ENCODE assay signal across 1 cellular context in genomic region chr6:44224154-44224977, GRCh38.
TF ChIP-seq lines count a peak whose summit lies in the region.

No MANE protein-coding gene starts in this region.

TF ChIP-seq in GM23338, 12 proteins besides CTCF, POLR2A, EP300 and RAD21 (continued from another document):
- TF ChIP-seq, protein P1, sequence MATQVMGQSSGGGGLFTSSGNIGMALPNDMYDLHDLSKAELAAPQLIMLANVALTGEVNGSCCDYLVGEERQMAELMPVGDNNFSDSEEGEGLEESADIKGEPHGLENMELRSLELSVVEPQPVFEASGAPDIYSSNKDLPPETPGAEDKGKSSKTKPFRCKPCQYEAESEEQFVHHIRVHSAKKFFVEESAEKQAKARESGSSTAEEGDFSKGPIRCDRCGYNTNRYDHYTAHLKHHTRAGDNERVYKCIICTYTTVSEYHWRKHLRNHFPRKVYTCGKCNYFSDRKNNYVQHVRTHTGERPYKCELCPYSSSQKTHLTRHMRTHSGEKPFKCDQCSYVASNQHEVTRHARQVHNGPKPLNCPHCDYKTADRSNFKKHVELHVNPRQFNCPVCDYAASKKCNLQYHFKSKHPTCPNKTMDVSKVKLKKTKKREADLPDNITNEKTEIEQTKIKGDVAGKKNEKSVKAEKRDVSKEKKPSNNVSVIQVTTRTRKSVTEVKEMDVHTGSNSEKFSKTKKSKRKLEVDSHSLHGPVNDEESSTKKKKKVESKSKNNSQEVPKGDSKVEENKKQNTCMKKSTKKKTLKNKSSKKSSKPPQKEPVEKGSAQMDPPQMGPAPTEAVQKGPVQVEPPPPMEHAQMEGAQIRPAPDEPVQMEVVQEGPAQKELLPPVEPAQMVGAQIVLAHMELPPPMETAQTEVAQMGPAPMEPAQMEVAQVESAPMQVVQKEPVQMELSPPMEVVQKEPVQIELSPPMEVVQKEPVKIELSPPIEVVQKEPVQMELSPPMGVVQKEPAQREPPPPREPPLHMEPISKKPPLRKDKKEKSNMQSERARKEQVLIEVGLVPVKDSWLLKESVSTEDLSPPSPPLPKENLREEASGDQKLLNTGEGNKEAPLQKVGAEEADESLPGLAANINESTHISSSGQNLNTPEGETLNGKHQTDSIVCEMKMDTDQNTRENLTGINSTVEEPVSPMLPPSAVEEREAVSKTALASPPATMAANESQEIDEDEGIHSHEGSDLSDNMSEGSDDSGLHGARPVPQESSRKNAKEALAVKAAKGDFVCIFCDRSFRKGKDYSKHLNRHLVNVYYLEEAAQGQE (IDR thresholded peaks at IDR 0.05; ENCODE audit: unreplicated experiment) = no peak
- TF ChIP-seq STAT1 (IDR thresholded peaks at IDR 0.05; ENCODE audit: unreplicated experiment) (no peak), POLR2AphosphoS5 (IDR thresholded peaks at IDR 0.05; ENCODE audit: low read depth) (no peak; the same call in 1 of the 2 replicates), ZNF331 (CRISPR knock-in tag; IDR thresholded peaks at IDR 0.05; ENCODE audit: low read depth) (no peak), EZH2 (IDR thresholded peaks at IDR 0.05; ENCODE audit: low read depth, unreplicated experiment) (no peak), ZNF114 (CRISPR knock-in tag; IDR thresholded peaks at IDR 0.05) (no peak), CREB1 (CRISPR knock-in tag; IDR thresholded peaks at IDR 0.05; ENCODE audit: low read depth) (no peak)
- TF ChIP-seq, protein P2, sequence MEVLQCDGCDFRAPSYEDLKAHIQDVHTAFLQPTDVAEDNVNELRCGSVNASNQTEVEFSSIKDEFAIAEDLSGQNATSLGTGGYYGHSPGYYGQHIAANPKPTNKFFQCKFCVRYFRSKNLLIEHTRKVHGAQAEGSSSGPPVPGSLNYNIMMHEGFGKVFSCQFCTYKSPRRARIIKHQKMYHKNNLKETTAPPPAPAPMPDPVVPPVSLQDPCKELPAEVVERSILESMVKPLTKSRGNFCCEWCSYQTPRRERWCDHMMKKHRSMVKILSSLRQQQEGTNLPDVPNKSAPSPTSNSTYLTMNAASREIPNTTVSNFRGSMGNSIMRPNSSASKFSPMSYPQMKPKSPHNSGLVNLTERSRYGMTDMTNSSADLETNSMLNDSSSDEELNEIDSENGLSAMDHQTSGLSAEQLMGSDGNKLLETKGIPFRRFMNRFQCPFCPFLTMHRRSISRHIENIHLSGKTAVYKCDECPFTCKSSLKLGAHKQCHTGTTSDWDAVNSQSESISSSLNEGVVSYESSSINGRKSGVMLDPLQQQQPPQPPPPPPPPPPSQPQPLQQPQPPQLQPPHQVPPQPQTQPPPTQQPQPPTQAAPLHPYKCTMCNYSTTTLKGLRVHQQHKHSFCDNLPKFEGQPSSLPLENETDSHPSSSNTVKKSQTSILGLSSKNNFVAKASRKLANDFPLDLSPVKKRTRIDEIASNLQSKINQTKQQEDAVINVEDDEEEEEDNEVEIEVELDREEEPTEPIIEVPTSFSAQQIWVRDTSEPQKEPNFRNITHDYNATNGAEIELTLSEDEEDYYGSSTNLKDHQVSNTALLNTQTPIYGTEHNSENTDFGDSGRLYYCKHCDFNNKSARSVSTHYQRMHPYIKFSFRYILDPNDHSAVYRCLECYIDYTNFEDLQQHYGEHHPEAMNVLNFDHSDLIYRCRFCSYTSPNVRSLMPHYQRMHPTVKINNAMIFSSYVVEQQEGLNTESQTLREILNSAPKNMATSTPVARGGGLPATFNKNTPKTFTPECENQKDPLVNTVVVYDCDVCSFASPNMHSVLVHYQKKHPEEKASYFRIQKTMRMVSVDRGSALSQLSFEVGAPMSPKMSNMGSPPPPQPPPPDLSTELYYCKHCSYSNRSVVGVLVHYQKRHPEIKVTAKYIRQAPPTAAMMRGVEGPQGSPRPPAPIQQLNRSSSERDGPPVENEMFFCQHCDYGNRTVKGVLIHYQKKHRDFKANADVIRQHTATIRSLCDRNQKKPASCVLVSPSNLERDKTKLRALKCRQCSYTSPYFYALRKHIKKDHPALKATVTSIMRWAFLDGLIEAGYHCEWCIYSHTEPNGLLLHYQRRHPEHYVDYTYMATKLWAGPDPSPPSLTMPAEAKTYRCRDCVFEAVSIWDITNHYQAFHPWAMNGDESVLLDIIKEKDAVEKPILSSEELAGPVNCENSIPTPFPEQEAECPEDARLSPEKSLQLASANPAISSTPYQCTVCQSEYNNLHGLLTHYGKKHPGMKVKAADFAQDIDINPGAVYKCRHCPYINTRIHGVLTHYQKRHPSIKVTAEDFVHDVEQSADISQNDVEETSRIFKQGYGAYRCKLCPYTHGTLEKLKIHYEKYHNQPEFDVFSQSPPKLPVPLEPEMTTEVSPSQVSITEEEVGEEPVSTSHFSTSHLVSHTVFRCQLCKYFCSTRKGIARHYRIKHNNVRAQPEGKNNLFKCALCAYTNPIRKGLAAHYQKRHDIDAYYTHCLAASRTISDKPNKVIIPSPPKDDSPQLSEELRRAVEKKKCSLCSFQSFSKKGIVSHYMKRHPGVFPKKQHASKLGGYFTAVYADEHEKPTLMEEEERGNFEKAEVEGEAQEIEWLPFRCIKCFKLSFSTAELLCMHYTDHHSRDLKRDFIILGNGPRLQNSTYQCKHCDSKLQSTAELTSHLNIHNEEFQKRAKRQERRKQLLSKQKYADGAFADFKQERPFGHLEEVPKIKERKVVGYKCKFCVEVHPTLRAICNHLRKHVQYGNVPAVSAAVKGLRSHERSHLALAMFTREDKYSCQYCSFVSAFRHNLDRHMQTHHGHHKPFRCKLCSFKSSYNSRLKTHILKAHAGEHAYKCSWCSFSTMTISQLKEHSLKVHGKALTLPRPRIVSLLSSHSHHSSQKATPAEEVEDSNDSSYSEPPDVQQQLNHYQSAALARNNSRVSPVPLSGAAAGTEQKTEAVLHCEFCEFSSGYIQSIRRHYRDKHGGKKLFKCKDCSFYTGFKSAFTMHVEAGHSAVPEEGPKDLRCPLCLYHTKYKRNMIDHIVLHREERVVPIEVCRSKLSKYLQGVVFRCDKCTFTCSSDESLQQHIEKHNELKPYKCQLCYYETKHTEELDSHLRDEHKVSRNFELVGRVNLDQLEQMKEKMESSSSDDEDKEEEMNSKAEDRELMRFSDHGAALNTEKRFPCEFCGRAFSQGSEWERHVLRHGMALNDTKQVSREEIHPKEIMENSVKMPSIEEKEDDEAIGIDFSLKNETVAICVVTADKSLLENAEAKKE (CRISPR knock-in tag; IDR thresholded peaks at IDR 0.05) = no peak
TF ChIP-seq in GM23338: peak in this region for 0.
